In genomic region chr16:71436473-71436872, GRCh38 we compare ENCODE assay signal across 9 cellular contexts. TPM values are rescaled to one million over a fixed set of nuclear protein-coding genes. Genes with fewer than 3 reads are reported as not detected.
"Had no signal": no experiment of that assay in that cellular context is flagged by ENCODE, and none has a peak within 500 bp of the region (broad histone marks: within the 10 kb centered on the region; RNA-seq: fewer than 3 reads in every experiment).

No MANE protein-coding gene starts in this region.

- FAIRE-seq: H1, H54 had no signal

- H3K4me3 ChIP-seq: GM23248 had no signal

- DNase-seq: GM23248, H9, HCEC 1CT, IMR-90, KBM-7 had no signal

- H3K9me3 Mint-ChIP-seq: H9 had no signal

- H3K27ac ChIP-seq: GM23248, HL-60 had no signal

- H3K4me3 Mint-ChIP-seq: H9 had no signal

RNA-seq across cellular contexts. Expression of gene TLE7, which starts 5.4 kb away (rescaled TPM):
- total RNA-seq: GM23248, H1, H9, HT1080, IMR-90 had no signal
- polyA plus RNA-seq: GM23248, IMR-90 had no signal
